Comparison of ENCODE assay signal across 21 cellular contexts in genomic region chr1:40594187-40594531, GRCh38.
"Had no signal": no experiment of that assay in that cellular context is flagged by ENCODE, and none has a peak within 500 bp of the region (broad histone marks: within the 10 kb centered on the region; RNA-seq: fewer than 3 reads in every experiment).

No MANE protein-coding gene starts in this region.

- H3K27me3 ChIP-seq: adrenal gland, left lung, upper lobe of left lung had no signal

- H3K9me3 Mint-ChIP-seq: activated naive CD4-positive, alpha-beta T cell treated with anti-CD3 and anti-CD28 coated beads, Interleukin-2, amount 50 U/mL, for 72 hours; activated T-helper 1 cell treated with anti-CD3 and anti-CD28 coated beads, Interleukin-12 subunit alpha, Interleukin-12 subunit beta, Interleukin-2, Interleukin-4 antibody, amounts not matched to agents 30 ng/mL and 10 ng/mL and 1 ng/mL, durations not matched to agents 14 hours and 24 hours and 36 hours; stimulated activated memory B cell treated with anti-CD40 and anti-IgM and Interleukin-4, amounts not matched to agents 10 μg/mL and 1 μg/mL and 100 μg/mL, for 72 hours had no signal

- DNase-seq: activated CD4-positive, alpha-beta T cell treated with anti-CD3 and anti-CD28 coated beads, Interleukin-2, amount 50 U/mL, for 48 hours; activated gamma-delta T cell treated with Interleukin-2 at 50 U/mL for 16 hours; adrenal gland; cerebellar nuclear complex; cortex of kidney; left lung; midbrain; occipital lobe; posterior cingulate gyrus; spleen; stimulated activated CD4-positive, alpha-beta T cell treated with anti-CD3 and anti-CD28 coated beads, Interleukin-4, amount 100 ng/mL, for 4 hours; upper lobe of left lung had no signal

- H3K9me3 ChIP-seq: adrenal gland, left lung, spleen, thoracic aorta, upper lobe of left lung had no signal

- H3K36me3 ChIP-seq: adrenal gland, left lung, spleen, thoracic aorta, upper lobe of left lung had no signal

- H3K4me3 Mint-ChIP-seq: activated T-helper 1 cell treated with anti-CD3 and anti-CD28 coated beads, Interleukin-12 subunit alpha, Interleukin-12 subunit beta, Interleukin-2, Interleukin-4 antibody, amounts not matched to agents 30 ng/mL and 10 ng/mL and 1 ng/mL, durations not matched to agents 14 hours and 24 hours and 36 hours; stimulated activated memory B cell treated with anti-CD40 and anti-IgM and Interleukin-4, amounts not matched to agents 10 μg/mL and 1 μg/mL and 100 μg/mL, for 72 hours had no signal

- H3K27ac ChIP-seq: adrenal gland, left lung, spleen, thoracic aorta, upper lobe of left lung had no signal

- ATAC-seq: left lung; stimulated activated memory B cell treated with anti-CD40 and anti-IgM and Interleukin-4, amounts not matched to agents 10 μg/mL and 1 μg/mL and 100 μg/mL, for 72 hours had no signal

- FAIRE-seq: astrocyte, bronchial epithelial cell, endometrium, frontal cortex, keratinocyte had no signal

- H3K4me1 ChIP-seq: adrenal gland, left lung, upper lobe of left lung had no signal

- H3K27ac Mint-ChIP-seq: activated naive CD4-positive, alpha-beta T cell treated with anti-CD3 and anti-CD28 coated beads, Interleukin-2, amount 50 U/mL, for 72 hours; activated T-helper 1 cell treated with anti-CD3 and anti-CD28 coated beads, Interleukin-12 subunit alpha, Interleukin-12 subunit beta, Interleukin-2, Interleukin-4 antibody, amounts not matched to agents 30 ng/mL and 10 ng/mL and 1 ng/mL, durations not matched to agents 14 hours and 24 hours and 36 hours; stimulated activated memory B cell treated with anti-CD40 and anti-IgM and Interleukin-4, amounts not matched to agents 10 μg/mL and 1 μg/mL and 100 μg/mL, for 72 hours had no signal

- H3K36me3 Mint-ChIP-seq: activated naive CD4-positive, alpha-beta T cell treated with anti-CD3 and anti-CD28 coated beads, Interleukin-2, amount 50 U/mL, for 72 hours; stimulated activated memory B cell treated with anti-CD40 and anti-IgM and Interleukin-4, amounts not matched to agents 10 μg/mL and 1 μg/mL and 100 μg/mL, for 72 hours had no signal

- H3K4me3 ChIP-seq: adrenal gland, left lung, spleen, thoracic aorta, upper lobe of left lung had no signal
